ENCODE assay signal across 16 cellular contexts in genomic region chr14:51870620-51871019, GRCh38. TPM values are rescaled to one million over a fixed set of nuclear protein-coding genes. Genes with fewer than 3 reads are reported as not detected.
"Had no signal": no experiment of that assay in that cellular context is flagged by ENCODE, and none has a peak within 500 bp of the region (broad histone marks: within the 10 kb centered on the region; RNA-seq: fewer than 3 reads in every experiment).

No MANE protein-coding gene starts in this region.

- H3K27me3 Mint-ChIP-seq: activated naive CD8-positive, alpha-beta T cell treated with anti-CD3 and anti-CD28 coated beads, Interleukin-2, amount 10 ng/mL, durations not matched to agents 7 days and 5 days; stimulated activated memory B cell treated with anti-CD40 and anti-IgM and Interleukin-4, amounts not matched to agents 10 μg/mL and 1 μg/mL and 100 μg/mL, for 72 hours had no signal

- H3K4me3 ChIP-seq: ascending aorta, esophagus muscularis mucosa, mucosa of descending colon, psoas muscle, right lobe of liver, spleen, suprapubic skin, upper lobe of right lung had no signal

- ATAC-seq: mucosa of descending colon; psoas muscle; stimulated activated memory B cell treated with anti-CD40 and anti-IgM and Interleukin-4, amounts not matched to agents 10 μg/mL and 1 μg/mL and 100 μg/mL, for 72 hours; upper lobe of right lung had no signal

- H3K27ac Mint-ChIP-seq: activated naive CD8-positive, alpha-beta T cell treated with anti-CD3 and anti-CD28 coated beads, Interleukin-2, amount 10 ng/mL, durations not matched to agents 7 days and 5 days; nephron; stimulated activated memory B cell treated with anti-CD40 and anti-IgM and Interleukin-4, amounts not matched to agents 10 μg/mL and 1 μg/mL and 100 μg/mL, for 72 hours; T-helper 2 cell treated with Interferon-gamma antibody and Interleukin-4, amounts not matched to agents 5 μg/mL and 100 μg/mL, for 36 hours had no signal

- H3K36me3 ChIP-seq: ascending aorta, esophagus muscularis mucosa, right lobe of liver, spleen, suprapubic skin, upper lobe of right lung had no signal

- H3K4me1 ChIP-seq: ascending aorta, psoas muscle, right lobe of liver had no signal

- H3K4me3 Mint-ChIP-seq: activated naive CD8-positive, alpha-beta T cell treated with anti-CD3 and anti-CD28 coated beads, Interleukin-2, amount 10 ng/mL, durations not matched to agents 7 days and 5 days; nephron; T-helper 2 cell treated with Interferon-gamma antibody and Interleukin-4, amounts not matched to agents 5 μg/mL and 100 μg/mL, for 36 hours had no signal

- H3K9me3 Mint-ChIP-seq: nephron; stimulated activated memory B cell treated with anti-CD40 and anti-IgM and Interleukin-4, amounts not matched to agents 10 μg/mL and 1 μg/mL and 100 μg/mL, for 72 hours; T-helper 2 cell treated with Interferon-gamma antibody and Interleukin-4, amounts not matched to agents 5 μg/mL and 100 μg/mL, for 36 hours had no signal

- H3K9me3 ChIP-seq: ascending aorta, esophagus muscularis mucosa, mucosa of descending colon, psoas muscle, right lobe of liver, spleen, suprapubic skin, upper lobe of right lung had no signal

- H3K27me3 ChIP-seq: ascending aorta, esophagus muscularis mucosa, right lobe of liver, spleen, suprapubic skin, upper lobe of right lung had no signal

- H3K27ac ChIP-seq: ascending aorta, esophagus muscularis mucosa, psoas muscle, right lobe of liver, suprapubic skin, upper lobe of right lung had no signal

- DNase-seq: activated CD4-positive, CD25-positive, alpha-beta regulatory T cell treated with anti-CD3 and anti-CD28 coated beads, Interleukin-2, amount 50 U/mL, for 72 hours; activated naive CD8-positive, alpha-beta T cell treated with anti-CD3 and anti-CD28 coated beads, Interleukin-2, amount 10 ng/mL, durations not matched to agents 7 days and 5 days; hypothalamus; mucosa of descending colon; psoas muscle; right lobe of liver; spleen; stimulated activated CD4-positive, alpha-beta T cell treated with anti-CD3 and anti-CD28 coated beads, Interleukin-1b, Interleukin-23, amount 100 ng/mL, for 48 hours; upper lobe of right lung had no signal

RNA-seq across cellular contexts. Expression of gene GNG2, which starts 10.2 kb away (rescaled TPM):
- total RNA-seq: bronchial epithelial cell had no signal
